ENCODE assay signal across 13 cellular contexts in the genomic region with DNA sequence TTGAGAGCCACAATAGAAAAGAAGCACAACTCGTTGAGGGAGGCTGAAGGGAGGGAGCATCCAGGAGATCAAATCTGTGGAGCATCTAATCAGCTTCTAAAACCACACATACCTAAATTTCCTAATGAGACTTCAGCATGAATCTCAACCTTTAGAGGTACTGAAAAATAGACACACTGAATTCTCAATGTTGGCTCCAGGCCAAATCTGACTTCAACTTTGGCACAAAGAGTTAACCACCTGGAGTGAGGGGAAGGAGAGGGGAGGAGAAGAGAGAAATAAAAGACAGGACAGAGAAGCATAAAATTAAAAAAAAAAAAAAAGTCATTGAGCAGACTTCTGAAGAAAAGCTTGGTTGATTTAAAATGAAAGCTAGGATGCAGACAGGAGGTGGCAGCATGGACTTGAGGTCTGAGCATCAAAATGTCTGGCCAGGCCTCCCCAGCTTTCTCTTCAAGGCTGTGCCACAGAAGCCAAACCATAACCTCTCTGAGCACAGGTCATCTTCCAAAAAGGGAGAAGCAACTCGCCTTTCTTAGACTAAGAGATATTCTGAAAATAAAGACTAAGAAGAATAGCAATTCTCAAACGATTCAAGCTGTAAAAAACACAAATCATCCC.
DNase-seq lines count a peak whose midpoint lies in the region; ATAC-seq and TF ChIP-seq lines count a peak whose summit lies in the region.
"Had no signal": no experiment of that assay in that cellular context is flagged by ENCODE, and none has a peak within 500 bp of the region (broad histone marks: within the 10 kb centered on the region; RNA-seq: fewer than 3 reads in every experiment).

No MANE protein-coding gene starts in this region.

- H3K9me3 Mint-ChIP-seq in chondrocyte (ENCODE audit: low read depth) (peaks cover 9% of the 10 kb centered on the region), Caco-2 (ENCODE audit: unreplicated experiment) (peaks cover 50% of the 10 kb centered on the region)

- DNase-seq in BJ (ENCODE audit: low read depth) = no peak
- peak; percentile 22 for DNase-seq in LHCN-M2 (ENCODE audit: low read depth)
- DNase-seq in chondrocyte (ENCODE audit: low spot score) = no peak
- peak; percentile 41 to 58 for DNase-seq in lung microvascular endothelial cell (ENCODE audit: low read depth in 2 of 2)
- no peak for DNase-seq in Caco-2
- DNase-seq in NAMALWA (ENCODE audit: low spot score) = no peak
- DNase-seq: activated CD4-positive, CD25-positive, alpha-beta regulatory T cell treated with anti-CD3 and anti-CD28 coated beads, Interleukin-2, amount 50 U/mL, for 72 hours; aorta; left colon; NCI-H2029; stimulated activated CD4-positive, alpha-beta T cell treated with anti-CD3 and anti-CD28 coated beads, Interleukin-2, amount 100 ng/mL, for 24 hours had no signal

- H3K4me3 Mint-ChIP-seq in chondrocyte (ENCODE audit: unreplicated experiment) = no peak overlapping the region
- H3K4me3 Mint-ChIP-seq in Caco-2 (ENCODE audit: unreplicated experiment) = no peak overlapping the region

- H3K27me3 ChIP-seq in BJ (ENCODE audit: control insufficient read depth, insufficient read depth, low read length) = no peaks in the 10 kb centered on the region
- no peaks in the 10 kb centered on the region for H3K27me3 ChIP-seq in Caco-2 (replicated peaks; ENCODE audit: control insufficient read depth, insufficient read depth, low read length)

- no peaks in the 10 kb centered on the region for H3K4me1 Mint-ChIP-seq in chondrocyte (ENCODE audit: low read depth)
- H3K4me1 Mint-ChIP-seq in Caco-2 (ENCODE audit: low read depth, unreplicated experiment) = no peaks in the 10 kb centered on the region

- H3K4me3 ChIP-seq in BJ (ENCODE audit: low read depth, low read length) = no peak overlapping the region
- no peak overlapping the region for H3K4me3 ChIP-seq in Caco-2 (ENCODE audit: low read depth, low read length)

- H3K27ac Mint-ChIP-seq in chondrocyte (ENCODE audit: unreplicated experiment) (no peak overlapping the region), Caco-2 (ENCODE audit: unreplicated experiment) (no peak overlapping the region)

- H3K9me3 ChIP-seq in Caco-2 = peaks cover 17% of the 10 kb centered on the region

- H3K36me3 Mint-ChIP-seq in chondrocyte (ENCODE audit: low read depth) (peaks cover 10% of the 10 kb centered on the region), Caco-2 (ENCODE audit: insufficient read depth, unreplicated experiment) (peaks cover 36% of the 10 kb centered on the region)

- BruUV-seq in Caco-2 (replicated peaks; lab: Mats Ljungman, UMichigan) = no TSS peak

- intact Hi-C loops in Caco-2 (cut with micrococcal nuclease; ENCODE audit: unreplicated experiment) = no loop called here

- H3K36me3 ChIP-seq in BJ (ENCODE audit: control insufficient read depth, insufficient read depth, low read length) = peaks cover 2% of the 10 kb centered on the region; the same call in 1 of the 2 replicates
- no peaks in the 10 kb centered on the region; the same call in 1 of the 2 replicates for H3K36me3 ChIP-seq in Caco-2 (ENCODE audit: control insufficient read depth, insufficient read depth, low read length)

- H3K4me1 ChIP-seq in Caco-2 = no peaks in the 10 kb centered on the region

- no peaks in the 10 kb centered on the region for H3K27me3 Mint-ChIP-seq in chondrocyte (ENCODE audit: low read depth)
- no peaks in the 10 kb centered on the region for H3K27me3 Mint-ChIP-seq in Caco-2 (ENCODE audit: insufficient read depth, unreplicated experiment)

- peak; percentile 35 for TF ChIP-seq CTCF in BJ (IDR thresholded peaks at IDR 0.05; ENCODE audit: insufficient read depth, low read depth, low read length)
- TF ChIP-seq CTCF in chondrocyte (IDR thresholded peaks at IDR 0.05) = peak; percentile 77
- TF ChIP-seq CTCF in Caco-2 (IDR thresholded peaks at IDR 0.05; ENCODE audit: insufficient read depth in 1 of 2, low read depth in 1 of 2, low read length in 1 of 2, severe bottlenecking in 1 of 2, unreplicated experiment in 1 of 2) = no peak

- ATAC-seq in HG03097 (IDR thresholded peaks at IDR 0.05; ENCODE audit: low FRiP score, unreplicated experiment) (no peak), GM18520 (IDR thresholded peaks at IDR 0.05; ENCODE audit: unreplicated experiment) (no peak)
- ATAC-seq: left colon had no signal

- CTCF ChIA-PET in BJ (lab: Yijun Ruan, JAX) (interaction anchor here (0.6 to 4.4 kb wide), 8 partner anchors 14 to 316 kb away, joined by 3 to 46 read pairs (median 4); no protein-coding TSS in a partner anchor), Caco-2 (lab: Charles Lee) (interaction anchor here (0.5 to 0.9 kb wide), 2 partner anchors 85 to 315 kb away, joined by 3 to 4 read pairs; no protein-coding TSS in a partner anchor)

- POLR2A ChIA-PET in BJ (lab: Charles Lee) (interaction anchor here (0.6 kb wide), 2 partner anchors 316 to 321 kb away, joined by 9 to 10 read pairs; no protein-coding TSS in a partner anchor), Caco-2 (lab: Charles Lee) (no interaction called here)

Comparison
In these comparisons a context has a peak if more than half of its experiments do, and no peak if none do; other contexts are left out.
1. DNase-seq: peak in LHCN-M2 (single experiment) and lung microvascular endothelial cell (2 of 2); none in BJ (single experiment), chondrocyte (single experiment), Caco-2 (0 of 2) and NAMALWA (single experiment).
2. CTCF ChIP-seq: peak in BJ (single experiment) and chondrocyte (single experiment); none in Caco-2 (0 of 2).